In the genomic region with DNA sequence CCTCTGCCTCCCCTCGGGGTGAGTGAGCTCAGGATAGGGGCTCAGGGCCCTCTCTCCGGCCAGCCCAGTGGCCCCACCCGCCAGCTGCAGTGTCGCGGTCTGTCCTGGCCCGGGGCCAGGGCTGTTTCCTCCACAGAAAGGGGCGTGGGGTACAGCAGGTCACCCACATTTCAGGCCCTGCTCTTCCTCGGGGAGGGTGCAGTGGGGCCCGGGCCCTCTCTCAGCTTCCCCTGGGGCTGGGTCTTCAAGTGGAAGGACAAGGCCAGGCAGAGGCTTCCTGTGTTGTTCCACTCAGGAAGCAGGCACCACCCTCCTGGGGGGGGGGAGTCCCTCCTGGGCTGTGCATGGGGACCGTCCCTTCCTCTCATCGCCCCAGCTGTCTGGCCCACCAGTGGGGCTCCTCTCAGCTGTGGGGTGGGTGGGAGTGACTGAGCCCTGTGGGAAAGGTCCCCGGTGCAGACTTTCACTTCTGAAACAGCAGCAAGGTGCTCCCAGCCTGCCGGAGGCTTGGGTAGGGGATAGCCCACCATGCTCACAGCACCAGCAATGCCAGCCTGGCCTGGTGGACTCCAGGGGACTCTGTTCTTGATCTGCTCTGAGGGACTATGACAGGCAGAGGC, we compare ENCODE assay signal across 8 cellular contexts. TPM values are rescaled to one million over a fixed set of nuclear protein-coding genes. Genes with fewer than 3 reads are reported as not detected.
DNase-seq lines count a peak whose midpoint lies in the region; ATAC-seq and TF ChIP-seq lines count a peak whose summit lies in the region.

No MANE protein-coding gene starts in this region.

- no peaks in the 10 kb centered on the region for H3K9me3 ChIP-seq in MM.1S (replicated peaks; ENCODE audit: insufficient read depth, low read length)
- H3K9me3 ChIP-seq in mammary epithelial cell (replicated peaks; ENCODE audit: insufficient read depth, low read length), result no peaks in the 10 kb centered on the region

- POLR2A ChIA-PET in activated CD4-positive, alpha-beta memory T cell treated with anti-CD3 and anti-CD28 coated beads, Interleukin-2, amount 10 ng/mL, durations not matched to agents 7 days and 5 days (lab: Charles Lee), result interaction anchor here (1.2 to 10.5 kb wide), 6 partner anchors 10 to 229 kb away, joined by 3 to 120 read pairs (median 42); a partner anchor contains a TSS

- H3K4me3 ChIP-seq in MM.1S (ENCODE audit: low read length), result no peak overlapping the region
- H3K4me3 ChIP-seq in mammary epithelial cell (replicated peaks in 1 of 3; ENCODE audit: insufficient read depth in 1 of 3, low read depth in 2 of 3, low read length in 3 of 3), result no peak overlapping the region

- H3K27ac ChIP-seq in MM.1S (ENCODE audit: low read length) (no peak overlapping the region), mammary epithelial cell (ENCODE audit: insufficient read depth, low read depth, low read length) (no peak overlapping the region)

- 70% methylated on average over 5 of the region's 13 CpGs for WGBS in mammary epithelial cell (ENCODE audit: low coverage, missing lambda C conversion rate)

- peak overlapping the region; percentile 89 for H3K4me3 Mint-ChIP-seq in activated CD4-positive, alpha-beta memory T cell treated with anti-CD3 and anti-CD28 coated beads, Interleukin-2, amount 10 ng/mL, durations not matched to agents 7 days and 5 days
- H3K4me3 Mint-ChIP-seq in stimulated activated naive B cell treated with anti-CD40 and anti-IgM and Interleukin-4, amounts not matched to agents 10 μg/mL and 1 μg/mL and 100 μg/mL, for 72 hours, result peak overlapping the region; percentile 100

- BruUV-seq in mammary epithelial cell (replicated peaks; lab: Mats Ljungman, UMichigan), result no TSS peak

- peak overlapping the region; percentile 87 for H3K27ac Mint-ChIP-seq in activated CD4-positive, alpha-beta memory T cell treated with anti-CD3 and anti-CD28 coated beads, Interleukin-2, amount 10 ng/mL, durations not matched to agents 7 days and 5 days
- H3K27ac Mint-ChIP-seq in stimulated activated naive B cell treated with anti-CD40 and anti-IgM and Interleukin-4, amounts not matched to agents 10 μg/mL and 1 μg/mL and 100 μg/mL, for 72 hours, result peak overlapping the region; percentile 94

- in situ Hi-C loops in mammary epithelial cell (cut with MboI; ENCODE audit: low sequenced_read_pairs in 2 of 2), result no loop called here

- no peak overlapping the region for H2AFZ ChIP-seq in MM.1S (ENCODE audit: low read length)
- no peak overlapping the region for H2AFZ ChIP-seq in mammary epithelial cell (ENCODE audit: low read depth, low read length)

- no peaks in the 10 kb centered on the region for H3K36me3 ChIP-seq in MM.1S (replicated peaks; ENCODE audit: insufficient read depth, low read length)
- no peaks in the 10 kb centered on the region for H3K36me3 ChIP-seq in mammary epithelial cell (ENCODE audit: insufficient read depth, low read length)

- H3K4me1 Mint-ChIP-seq in activated CD4-positive, alpha-beta memory T cell treated with anti-CD3 and anti-CD28 coated beads, Interleukin-2, amount 10 ng/mL, durations not matched to agents 7 days and 5 days, result peaks cover 65% of the 10 kb centered on the region
- peaks cover 46 to 92% of the 10 kb centered on the region in 2 donors for H3K4me1 Mint-ChIP-seq in stimulated activated naive B cell treated with anti-CD40 and anti-IgM and Interleukin-4, amounts not matched to agents 10 μg/mL and 1 μg/mL and 100 μg/mL, for 72 hours

- H3K4me2 ChIP-seq in MM.1S (ENCODE audit: low read depth, low read length) (no peak overlapping the region), mammary epithelial cell (ENCODE audit: insufficient read depth, low read depth, low read length) (no peak overlapping the region)

- H3K9me3 Mint-ChIP-seq in activated CD4-positive, alpha-beta memory T cell treated with anti-CD3 and anti-CD28 coated beads, Interleukin-2, amount 10 ng/mL, durations not matched to agents 7 days and 5 days, result no peaks in the 10 kb centered on the region
- peaks cover 0 to 2% of the 10 kb centered on the region in 2 donors for H3K9me3 Mint-ChIP-seq in stimulated activated naive B cell treated with anti-CD40 and anti-IgM and Interleukin-4, amounts not matched to agents 10 μg/mL and 1 μg/mL and 100 μg/mL, for 72 hours

- intact Hi-C loops in left ventricle myocardium superior (cut with micrococcal nuclease) (no loop called here), mammary epithelial cell (cut with micrococcal nuclease) (no loop called here)

- H3K9ac ChIP-seq in MM.1S (ENCODE audit: low read length) (no peak overlapping the region), mammary epithelial cell (ENCODE audit: insufficient read depth, low read length) (no peak overlapping the region)

- H3K36me3 Mint-ChIP-seq in activated CD4-positive, alpha-beta memory T cell treated with anti-CD3 and anti-CD28 coated beads, Interleukin-2, amount 10 ng/mL, durations not matched to agents 7 days and 5 days (ENCODE audit: low read depth), result peaks cover 55% of the 10 kb centered on the region
- H3K36me3 Mint-ChIP-seq in stimulated activated naive B cell treated with anti-CD40 and anti-IgM and Interleukin-4, amounts not matched to agents 10 μg/mL and 1 μg/mL and 100 μg/mL, for 72 hours, result peaks cover 49 to 60% of the 10 kb centered on the region in 2 donors

- H4K20me1 ChIP-seq in MM.1S (ENCODE audit: insufficient read depth, low read length) (no peaks in the 10 kb centered on the region), mammary epithelial cell (ENCODE audit: insufficient read depth, low read length) (no peaks in the 10 kb centered on the region)

- peak; percentile 26 for ATAC-seq in GM21723 (IDR thresholded peaks at IDR 0.05; ENCODE audit: unreplicated experiment)
- ATAC-seq in left ventricle myocardium superior, result peak; percentile 63
- ATAC-seq in stimulated activated naive B cell treated with anti-CD40 and anti-IgM and Interleukin-4, amounts not matched to agents 10 μg/mL and 1 μg/mL and 100 μg/mL, for 72 hours (replicated peaks), result peak; percentile 43 to 53

- TF ChIP-seq CTCF in MM.1S (IDR thresholded peaks at IDR 0.05; ENCODE audit: low read length) (no peak), mammary epithelial cell (conservative IDR thresholded peaks at IDR 0.05 in 1 of 2, IDR thresholded peaks at IDR 0.05 in 1 of 2; ENCODE audit: extremely low read depth in 1 of 2, insufficient read depth in 1 of 2, low read depth in 1 of 2, low read length in 2 of 2) (no peak)

- H3K9me2 ChIP-seq in MM.1S (replicated peaks; ENCODE audit: insufficient read depth, low read length), result no peaks in the 10 kb centered on the region

- DNase-seq in activated CD4-positive, alpha-beta memory T cell treated with anti-CD3 and anti-CD28 coated beads, Interleukin-2, amount 10 ng/mL, durations not matched to agents 7 days and 5 days, result peak; percentile 49
- peak; percentile 80 for DNase-seq in left ventricle myocardium superior
- DNase-seq in stimulated activated naive B cell treated with anti-CD40 and anti-IgM and Interleukin-4, amounts not matched to agents 10 μg/mL and 1 μg/mL and 100 μg/mL, for 72 hours, result peak; percentile 72
- no peak for DNase-seq in NCI-H2196 treated with DMSO at 0.1 percent for 48 hours (lab: John Stamatoyannopoulos, UW; ENCODE audit: unreplicated experiment)
- DNase-seq in NCI-H510A (lab: John Stamatoyannopoulos, UW), result no peak
- DNase-seq in MM.1S, result no peak
- DNase-seq in mammary epithelial cell, result no peak

- H3K79me2 ChIP-seq in MM.1S (ENCODE audit: low read length) (peaks cover 29% of the 10 kb centered on the region), mammary epithelial cell (ENCODE audit: insufficient read depth, low read length) (no peaks in the 10 kb centered on the region)

- CTCF ChIA-PET in activated CD4-positive, alpha-beta memory T cell treated with anti-CD3 and anti-CD28 coated beads, Interleukin-2, amount 10 ng/mL, durations not matched to agents 7 days and 5 days (lab: Charles Lee), result interaction anchor here (0.9 to 10.4 kb wide), 3 partner anchors 16 to 40 kb away, joined by 4 to 70 read pairs (median 33); a partner anchor contains a TSS
- CTCF ChIA-PET in mammary epithelial cell (lab: Charles Lee; ENCODE audit: low non-redundant PET), result no interaction called here

- no peaks in the 10 kb centered on the region for H3K27me3 Mint-ChIP-seq in activated CD4-positive, alpha-beta memory T cell treated with anti-CD3 and anti-CD28 coated beads, Interleukin-2, amount 10 ng/mL, durations not matched to agents 7 days and 5 days
- no peaks in the 10 kb centered on the region for H3K27me3 Mint-ChIP-seq in stimulated activated naive B cell treated with anti-CD40 and anti-IgM and Interleukin-4, amounts not matched to agents 10 μg/mL and 1 μg/mL and 100 μg/mL, for 72 hours

- no peaks in the 10 kb centered on the region for H3K27me3 ChIP-seq in MM.1S (replicated peaks; ENCODE audit: insufficient read depth, low read length)
- no peaks in the 10 kb centered on the region for H3K27me3 ChIP-seq in mammary epithelial cell (ENCODE audit: insufficient read depth, low read length)

- no peaks in the 10 kb centered on the region for H3F3A ChIP-seq in MM.1S (ENCODE audit: insufficient read depth, low read length)

- H3K4me1 ChIP-seq in MM.1S (ENCODE audit: low read length), result peaks cover 13% of the 10 kb centered on the region
- no peaks in the 10 kb centered on the region for H3K4me1 ChIP-seq in mammary epithelial cell (ENCODE audit: insufficient read depth, low read length)

- dilution Hi-C loops in mammary epithelial cell (cut with HindIII; ENCODE audit: low sequenced_read_pairs), result no loop called here

RNA-seq across cellular contexts. Expression of a gene that starts 3.7 kb away (rescaled TPM):
- total RNA-seq in activated CD4-positive, alpha-beta memory T cell treated with anti-CD3 and anti-CD28 coated beads, Interleukin-2, amount 10 ng/mL, durations not matched to agents 7 days and 5 days, result 10 to 100 TPM; 51.2 to 51.4 TPM
- total RNA-seq in left ventricle myocardium superior, result 1.3 TPM
- total RNA-seq in mammary epithelial cell, result under 1 TPM in 1 of 2 donors, not detected in 1; 0.24 TPM
- polyA plus RNA-seq in mammary epithelial cell, result not detected
- not detected for polyA minus RNA-seq in mammary epithelial cell

RNA-seq across cellular contexts. Expression of a gene that starts 40.7 kb away (rescaled TPM):
- 10 to 100 TPM; 57.1 to 57.5 TPM for total RNA-seq in activated CD4-positive, alpha-beta memory T cell treated with anti-CD3 and anti-CD28 coated beads, Interleukin-2, amount 10 ng/mL, durations not matched to agents 7 days and 5 days
- 1.9 TPM for total RNA-seq in left ventricle myocardium superior
- 10 to 100 TPM; 38.2 to 61.7 TPM for total RNA-seq in mammary epithelial cell
- 53.4 TPM for polyA plus RNA-seq in mammary epithelial cell
- 38.9 TPM for polyA minus RNA-seq in mammary epithelial cell

Comparison
In these comparisons a context has a peak if more than half of its experiments do, and no peak if none do; other contexts are left out.
1. DNase-seq: peak in activated CD4-positive, alpha-beta memory T cell treated with anti-CD3 and anti-CD28 coated beads, Interleukin-2, amount 10 ng/mL, durations not matched to agents 7 days and 5 days (single experiment), left ventricle myocardium superior (single experiment) and stimulated activated naive B cell treated with anti-CD40 and anti-IgM and Interleukin-4, amounts not matched to agents 10 μg/mL and 1 μg/mL and 100 μg/mL, for 72 hours (single experiment); none in NCI-H2196 treated with DMSO at 0.1 percent for 48 hours (single experiment), NCI-H510A (single experiment), MM.1S (single experiment) and mammary epithelial cell (single experiment).
2. RNA of a gene that starts 3.7 kb away (total RNA-seq): 51.2 to 51.4 TPM in activated CD4-positive, alpha-beta memory T cell treated with anti-CD3 and anti-CD28 coated beads, Interleukin-2, amount 10 ng/mL, durations not matched to agents 7 days and 5 days; 1.3 TPM in left ventricle myocardium superior (single experiment) and 0.24 TPM in mammary epithelial cell; every median in the first group is over 10 times any median in the second.
3. RNA of a gene that starts 40.7 kb away (total RNA-seq): 38.2 to 61.7 TPM in mammary epithelial cell and 57.1 to 57.5 TPM in activated CD4-positive, alpha-beta memory T cell treated with anti-CD3 and anti-CD28 coated beads, Interleukin-2, amount 10 ng/mL, durations not matched to agents 7 days and 5 days; 1.9 TPM in left ventricle myocardium superior (single experiment); every median in the first group is over 10 times any median in the second.
4. Peak in every context shown above with its lines, with median percentiles within 50 percentile points of each other: ATAC-seq.